ENCODE assay signal across 1 cellular context in the genomic region with DNA sequence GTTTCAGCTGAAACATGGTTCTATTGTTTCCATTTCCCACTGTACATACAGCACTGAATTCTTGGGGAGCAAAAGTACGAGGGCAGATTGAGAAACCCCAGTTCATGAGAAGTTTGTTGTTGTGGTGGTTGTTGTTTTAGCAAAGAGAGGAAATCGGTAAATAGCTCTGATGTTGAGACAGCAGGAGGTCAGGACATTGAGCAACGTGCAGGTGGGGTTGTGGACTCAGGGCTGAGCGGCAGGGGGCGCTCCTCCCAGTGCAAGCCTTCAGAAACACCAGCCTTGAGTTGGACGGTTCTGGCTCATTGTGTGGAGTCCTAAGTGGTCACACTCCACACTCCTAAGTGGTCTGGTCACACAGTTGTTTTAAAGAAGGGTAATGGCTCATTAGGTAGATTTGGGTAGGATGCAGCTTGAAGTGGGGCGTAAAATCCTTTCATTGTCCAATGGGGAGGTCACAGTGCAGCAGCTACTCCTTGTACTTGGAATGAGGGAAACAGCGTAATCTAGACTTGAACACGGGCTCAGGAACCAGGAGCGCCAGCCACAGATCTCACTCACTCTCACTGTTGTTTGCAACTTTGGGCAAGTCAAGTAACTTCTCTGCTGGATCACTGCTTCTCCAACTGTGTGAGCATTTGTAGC.
A peak's percentile ranks its signal among the peaks of the same experiment; 100 is the strongest.
TF ChIP-seq lines count a peak whose summit lies in the region.

No MANE protein-coding gene starts in this region.

TF ChIP-seq in K562, 482 proteins besides CTCF, POLR2A, EP300 and RAD21 (continued from another document):
- TF ChIP-seq, protein P1, sequence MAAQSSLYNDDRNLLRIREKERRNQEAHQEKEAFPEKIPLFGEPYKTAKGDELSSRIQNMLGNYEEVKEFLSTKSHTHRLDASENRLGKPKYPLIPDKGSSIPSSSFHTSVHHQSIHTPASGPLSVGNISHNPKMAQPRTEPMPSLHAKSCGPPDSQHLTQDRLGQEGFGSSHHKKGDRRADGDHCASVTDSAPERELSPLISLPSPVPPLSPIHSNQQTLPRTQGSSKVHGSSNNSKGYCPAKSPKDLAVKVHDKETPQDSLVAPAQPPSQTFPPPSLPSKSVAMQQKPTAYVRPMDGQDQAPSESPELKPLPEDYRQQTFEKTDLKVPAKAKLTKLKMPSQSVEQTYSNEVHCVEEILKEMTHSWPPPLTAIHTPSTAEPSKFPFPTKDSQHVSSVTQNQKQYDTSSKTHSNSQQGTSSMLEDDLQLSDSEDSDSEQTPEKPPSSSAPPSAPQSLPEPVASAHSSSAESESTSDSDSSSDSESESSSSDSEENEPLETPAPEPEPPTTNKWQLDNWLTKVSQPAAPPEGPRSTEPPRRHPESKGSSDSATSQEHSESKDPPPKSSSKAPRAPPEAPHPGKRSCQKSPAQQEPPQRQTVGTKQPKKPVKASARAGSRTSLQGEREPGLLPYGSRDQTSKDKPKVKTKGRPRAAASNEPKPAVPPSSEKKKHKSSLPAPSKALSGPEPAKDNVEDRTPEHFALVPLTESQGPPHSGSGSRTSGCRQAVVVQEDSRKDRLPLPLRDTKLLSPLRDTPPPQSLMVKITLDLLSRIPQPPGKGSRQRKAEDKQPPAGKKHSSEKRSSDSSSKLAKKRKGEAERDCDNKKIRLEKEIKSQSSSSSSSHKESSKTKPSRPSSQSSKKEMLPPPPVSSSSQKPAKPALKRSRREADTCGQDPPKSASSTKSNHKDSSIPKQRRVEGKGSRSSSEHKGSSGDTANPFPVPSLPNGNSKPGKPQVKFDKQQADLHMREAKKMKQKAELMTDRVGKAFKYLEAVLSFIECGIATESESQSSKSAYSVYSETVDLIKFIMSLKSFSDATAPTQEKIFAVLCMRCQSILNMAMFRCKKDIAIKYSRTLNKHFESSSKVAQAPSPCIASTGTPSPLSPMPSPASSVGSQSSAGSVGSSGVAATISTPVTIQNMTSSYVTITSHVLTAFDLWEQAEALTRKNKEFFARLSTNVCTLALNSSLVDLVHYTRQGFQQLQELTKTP (IDR thresholded peaks at IDR 0.05; ENCODE audit: low read depth in 1 of 2, partially characterized antibody in 2 of 2), result no peak
- TF ChIP-seq SMC3 (conservative IDR thresholded peaks at IDR 0.05; ENCODE audit: insufficient read depth, low read depth, low read length), result peak; percentile 31; the same call in 1 of the 2 replicates
TF ChIP-seq in K562: peak in this region for 5.
